Comparison of ENCODE assay signal across 9 cellular contexts in the genomic region with DNA sequence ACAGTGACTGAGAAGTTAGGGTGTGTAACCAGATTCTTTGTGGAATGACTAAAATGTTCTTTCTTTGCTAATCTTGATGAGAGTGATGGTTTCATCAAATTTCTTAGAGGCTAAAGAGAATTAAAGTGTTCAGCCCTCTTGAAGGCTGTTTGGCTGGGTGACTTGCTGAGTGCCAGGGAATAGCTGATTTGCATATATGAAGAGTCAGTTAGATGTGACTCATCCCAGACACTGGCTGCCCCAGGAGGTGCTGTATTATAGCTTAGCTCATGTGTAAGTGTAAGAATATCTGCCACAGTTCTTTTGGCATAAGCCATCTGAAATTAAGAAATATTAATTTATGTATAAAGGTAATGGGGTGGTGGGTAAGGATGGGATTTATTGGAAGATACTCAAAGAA.
DNase-seq lines count a peak whose midpoint lies in the region; ATAC-seq and TF ChIP-seq lines count a peak whose summit lies in the region.
"Had no signal": no experiment of that assay in that cellular context is flagged by ENCODE, and none has a peak within 500 bp of the region (broad histone marks: within the 10 kb centered on the region; RNA-seq: fewer than 3 reads in every experiment).

No MANE protein-coding gene starts in this region.

- TF ChIP-seq CTCF in WTC11 (IDR thresholded peaks at IDR 0.05), result no peak
- no peak for TF ChIP-seq CTCF in suprapubic skin (IDR thresholded peaks at IDR 0.05)

- no peaks in the 10 kb centered on the region for H3K9me3 ChIP-seq in suprapubic skin

- H3K4me1 Mint-ChIP-seq in WTC11, result peaks cover 42% of the 10 kb centered on the region
- H3K4me1 Mint-ChIP-seq: activated CD8-positive, alpha-beta memory T cell treated with anti-CD3 and anti-CD28 coated beads, Interleukin-2, amount 10 ng/mL, durations not matched to agents 7 days and 5 days had no signal

- H3K9me3 Mint-ChIP-seq in WTC11, result no peaks in the 10 kb centered on the region

- H3K4me3 ChIP-seq in suprapubic skin, result no peak overlapping the region

- DNase-seq in WTC11 (ENCODE audit: low spot score) (no peak), myocyte (ENCODE audit: low read depth) (peak; percentile 32), left lobe of liver (ENCODE audit: low spot score) (no peak), D341Med (ENCODE audit: low spot score) (no peak), suprapubic skin (ENCODE audit: low spot score in 2 of 2) (no peak)
- no peak for DNase-seq in stimulated activated CD4-positive, alpha-beta T cell treated with anti-CD3 and anti-CD28 coated beads, Interleukin-2, amount 100 ng/mL, for 24 hours
- DNase-seq: activated CD8-positive, alpha-beta memory T cell treated with anti-CD3 and anti-CD28 coated beads, Interleukin-2, amount 10 ng/mL, durations not matched to agents 7 days and 5 days had no signal

- ATAC-seq in GM18858 (IDR thresholded peaks at IDR 0.05; ENCODE audit: unreplicated experiment), result peak; percentile 82
- ATAC-seq in HG03520 (IDR thresholded peaks at IDR 0.05; ENCODE audit: unreplicated experiment), result peak; percentile 67
- peak; percentile 76; the same call in 1 of the 2 replicates for ATAC-seq in WTC11
- ATAC-seq in left lobe of liver, result no peak
- ATAC-seq: activated CD8-positive, alpha-beta memory T cell treated with anti-CD3 and anti-CD28 coated beads, Interleukin-2, amount 10 ng/mL, durations not matched to agents 7 days and 5 days had no signal

- no peaks in the 10 kb centered on the region for H3K4me1 ChIP-seq in suprapubic skin

- TF ChIP-seq POLR2A in suprapubic skin (IDR thresholded peaks at IDR 0.05), result no peak

- no peak overlapping the region for H3K27ac ChIP-seq in suprapubic skin

- CTCF ChIA-PET in WTC11 (lab: Charles Lee), result no interaction called here

- no peaks in the 10 kb centered on the region for H3K27me3 Mint-ChIP-seq in WTC11 (ENCODE audit: low read depth)
- H3K27me3 Mint-ChIP-seq: activated CD8-positive, alpha-beta memory T cell treated with anti-CD3 and anti-CD28 coated beads, Interleukin-2, amount 10 ng/mL, durations not matched to agents 7 days and 5 days had no signal

- no peaks in the 10 kb centered on the region for H3K36me3 ChIP-seq in suprapubic skin

- POLR2A ChIA-PET in WTC11 (lab: Charles Lee), result interaction anchor here (1.2 kb wide), 1 partner anchor 12 kb away, joined by 3 read pairs; no protein-coding TSS in a partner anchor

- no peak overlapping the region for H3K27ac Mint-ChIP-seq in WTC11
- H3K27ac Mint-ChIP-seq: activated CD8-positive, alpha-beta memory T cell treated with anti-CD3 and anti-CD28 coated beads, Interleukin-2, amount 10 ng/mL, durations not matched to agents 7 days and 5 days had no signal

- no peaks in the 10 kb centered on the region for H3K27me3 ChIP-seq in suprapubic skin

- H3K36me3 Mint-ChIP-seq in WTC11, result no peaks in the 10 kb centered on the region
- H3K36me3 Mint-ChIP-seq: activated CD8-positive, alpha-beta memory T cell treated with anti-CD3 and anti-CD28 coated beads, Interleukin-2, amount 10 ng/mL, durations not matched to agents 7 days and 5 days had no signal

- TF ChIP-seq EP300 in suprapubic skin (IDR thresholded peaks at IDR 0.05), result no peak

- no peak overlapping the region for H3K4me3 Mint-ChIP-seq in WTC11
- H3K4me3 Mint-ChIP-seq: activated CD8-positive, alpha-beta memory T cell treated with anti-CD3 and anti-CD28 coated beads, Interleukin-2, amount 10 ng/mL, durations not matched to agents 7 days and 5 days had no signal

TF ChIP-seq in WTC11, 78 proteins besides CTCF, POLR2A, EP300 and RAD21:
- TF ChIP-seq ZNF317 (CRISPR knock-in tag; IDR thresholded peaks at IDR 0.05; ENCODE audit: borderline replicate concordance, low read depth) (no peak), ZNF416 (CRISPR knock-in tag; IDR thresholded peaks at IDR 0.05) (no peak)
- TF ChIP-seq, protein P1, sequence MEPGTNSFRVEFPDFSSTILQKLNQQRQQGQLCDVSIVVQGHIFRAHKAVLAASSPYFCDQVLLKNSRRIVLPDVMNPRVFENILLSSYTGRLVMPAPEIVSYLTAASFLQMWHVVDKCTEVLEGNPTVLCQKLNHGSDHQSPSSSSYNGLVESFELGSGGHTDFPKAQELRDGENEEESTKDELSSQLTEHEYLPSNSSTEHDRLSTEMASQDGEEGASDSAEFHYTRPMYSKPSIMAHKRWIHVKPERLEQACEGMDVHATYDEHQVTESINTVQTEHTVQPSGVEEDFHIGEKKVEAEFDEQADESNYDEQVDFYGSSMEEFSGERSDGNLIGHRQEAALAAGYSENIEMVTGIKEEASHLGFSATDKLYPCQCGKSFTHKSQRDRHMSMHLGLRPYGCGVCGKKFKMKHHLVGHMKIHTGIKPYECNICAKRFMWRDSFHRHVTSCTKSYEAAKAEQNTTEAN (CRISPR knock-in tag; IDR thresholded peaks at IDR 0.05), result no peak
